Comparison of ENCODE assay signal across 18 cellular contexts in the genomic region with DNA sequence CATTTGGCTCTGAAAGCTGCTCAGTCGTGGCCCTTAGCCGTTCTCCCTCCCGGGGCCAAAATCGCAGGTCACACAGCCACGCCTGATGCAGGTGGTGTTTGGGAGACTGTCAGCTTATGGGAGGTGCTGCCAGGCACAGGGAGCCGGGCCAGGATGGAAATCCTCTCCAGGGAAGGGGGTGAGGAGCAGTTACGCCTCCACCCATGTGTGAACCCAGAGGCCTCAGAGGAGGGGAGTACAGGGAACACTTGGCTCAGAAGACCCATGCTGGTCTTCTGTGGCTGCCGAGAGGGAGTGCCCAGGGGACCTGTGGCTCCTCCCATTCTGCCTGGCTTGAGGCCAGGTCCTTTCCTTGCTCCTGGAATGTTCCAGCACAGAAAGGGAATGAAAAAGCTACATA. TPM values are rescaled to one million over a fixed set of nuclear protein-coding genes. Genes with fewer than 3 reads are reported as not detected.
"Had no signal": no experiment of that assay in that cellular context is flagged by ENCODE, and none has a peak within 500 bp of the region (broad histone marks: within the 10 kb centered on the region; RNA-seq: fewer than 3 reads in every experiment).

No MANE protein-coding gene starts in this region.

- H3K4me3 Mint-ChIP-seq: activated B cell treated with CpG ODN at 0.5 μM for 24 hours; endodermal cell; neural crest cell; stimulated activated naive CD8-positive, alpha-beta T cell treated with anti-CD3 and anti-CD28 coated beads, Interleukin-15, amount 100 ng/mL, for 72 hours; T-helper 17 cell had no signal

- DNase-seq: activated B cell treated with CpG ODN at 0.5 μM for 24 hours; activated CD4-positive, alpha-beta T cell treated with anti-CD3 and anti-CD28 coated beads for 48 hours; activated CD8-positive, alpha-beta memory T cell treated with anti-CD3 and anti-CD28 coated beads for 24 hours; activated naive CD4-positive, alpha-beta T cell; cerebellar nuclear complex; endodermal cell; erythroblast; gastrocnemius medialis; midbrain; stimulated activated CD4-positive, alpha-beta T cell treated with anti-CD3 and anti-CD28 coated beads, Interleukin-1b, Interleukin-23, amount 100 ng/mL, for 48 hours; stimulated activated naive CD8-positive, alpha-beta T cell treated with anti-CD3 and anti-CD28 coated beads, Interleukin-15, amount 100 ng/mL, for 72 hours; T-helper 17 cell had no signal

- H3K4me3 ChIP-seq: breast epithelium, gastrocnemius medialis, heart left ventricle, ovary, tibial artery, vagina had no signal

- H3K9me3 Mint-ChIP-seq: activated B cell treated with CpG ODN at 0.5 μM for 24 hours; endodermal cell; neural crest cell; stimulated activated naive CD8-positive, alpha-beta T cell treated with anti-CD3 and anti-CD28 coated beads, Interleukin-15, amount 100 ng/mL, for 72 hours had no signal

- ATAC-seq: gastrocnemius medialis; heart left ventricle; stimulated activated naive CD8-positive, alpha-beta T cell treated with anti-CD3 and anti-CD28 coated beads, Interleukin-15, amount 100 ng/mL, for 72 hours; T-helper 17 cell had no signal

- H3K27me3 ChIP-seq: ovary had no signal

- H3K27ac ChIP-seq: breast epithelium, gastrocnemius medialis, heart left ventricle, ovary, tibial artery, vagina had no signal

- H3K9me3 ChIP-seq: breast epithelium, gastrocnemius medialis, heart left ventricle, ovary, tibial artery, vagina had no signal

- H3K27ac Mint-ChIP-seq: activated B cell treated with CpG ODN at 0.5 μM for 24 hours; stimulated activated naive CD8-positive, alpha-beta T cell treated with anti-CD3 and anti-CD28 coated beads, Interleukin-15, amount 100 ng/mL, for 72 hours; T-helper 17 cell had no signal

- H3K36me3 ChIP-seq: breast epithelium, gastrocnemius medialis, heart left ventricle, ovary, tibial artery, vagina had no signal

RNA-seq across cellular contexts. Expression of gene OLFM1, which starts 3.6 kb away (rescaled TPM):
- total RNA-seq: activated B cell treated with CpG ODN at 0.5 μM for 24 hours, T-helper 17 cell had no signal
